ENCODE assay signal across 21 cellular contexts in the genomic region with DNA sequence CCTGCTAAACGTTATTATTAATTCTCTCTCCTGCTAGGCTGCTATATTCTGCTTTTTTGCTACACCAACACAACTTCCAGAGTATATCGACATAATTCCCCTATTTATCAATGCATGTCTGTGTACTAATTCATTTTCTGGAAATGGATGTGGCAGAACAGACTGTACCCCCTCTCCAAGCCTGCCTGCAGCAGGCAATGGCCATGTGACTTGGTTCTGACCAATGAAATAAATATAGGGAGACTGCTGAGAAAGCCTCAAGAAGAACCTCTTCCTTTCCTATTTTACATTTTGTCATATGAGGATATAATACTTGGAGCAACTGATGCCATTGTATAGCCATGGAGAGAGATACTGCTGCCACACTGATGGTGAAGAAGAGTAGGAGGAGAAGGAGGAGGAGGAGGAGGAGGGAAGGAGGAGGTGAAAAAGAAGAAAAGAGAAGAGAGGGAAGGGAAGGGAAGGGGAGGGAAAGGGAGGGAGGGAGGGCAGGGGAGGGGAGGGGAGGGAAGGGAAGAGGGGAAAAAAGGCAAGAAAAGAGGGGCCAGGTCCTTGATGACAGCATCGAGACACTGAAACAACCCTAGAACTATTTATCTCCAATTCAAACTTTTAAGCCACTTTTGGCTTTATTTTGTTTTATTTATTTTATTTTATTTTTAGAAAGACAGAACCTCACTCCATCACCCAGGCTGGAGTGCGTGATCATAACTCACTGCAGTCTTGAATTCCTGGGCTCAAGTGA. TPM values are rescaled to one million over a fixed set of nuclear protein-coding genes. Genes with fewer than 3 reads are reported as not detected.
"Had no signal": no experiment of that assay in that cellular context is flagged by ENCODE, and none has a peak within 500 bp of the region (broad histone marks: within the 10 kb centered on the region; RNA-seq: fewer than 3 reads in every experiment).

No MANE protein-coding gene starts in this region.

- H3K36me3 ChIP-seq: gastrocnemius medialis, right atrium auricular region, suprapubic skin, thyroid gland, upper lobe of left lung, uterus had no signal

- H3K9me3 Mint-ChIP-seq: natural killer cell; neural crest cell; stimulated activated effector memory CD8-positive, alpha-beta T cell treated with anti-CD3 and anti-CD28 coated beads, Interleukin-12 subunit alpha, Interleukin-12 subunit beta, amount 100 ng/mL, for 72 hours had no signal

- H3K4me1 Mint-ChIP-seq: neural crest cell; stimulated activated effector memory CD8-positive, alpha-beta T cell treated with anti-CD3 and anti-CD28 coated beads, Interleukin-12 subunit alpha, Interleukin-12 subunit beta, amount 100 ng/mL, for 72 hours had no signal

- ATAC-seq: gastrocnemius medialis; left lobe of liver; natural killer cell; stimulated activated effector memory CD8-positive, alpha-beta T cell treated with anti-CD3 and anti-CD28 coated beads, Interleukin-12 subunit alpha, Interleukin-12 subunit beta, amount 100 ng/mL, for 72 hours; stimulated activated naive CD8-positive, alpha-beta T cell treated with anti-CD3 and anti-CD28 coated beads, Interleukin-15, Interleukin-2, amounts not matched to agents 100 U/mL and 50 U/mL, for 24 hours had no signal

- H3K27me3 ChIP-seq: gastrocnemius medialis, right atrium auricular region, suprapubic skin, thyroid gland, upper lobe of left lung, uterus had no signal

- H3K4me1 ChIP-seq: gastrocnemius medialis, right atrium auricular region, suprapubic skin, thyroid gland, upper lobe of left lung had no signal

- H3K36me3 Mint-ChIP-seq: natural killer cell; stimulated activated effector memory CD8-positive, alpha-beta T cell treated with anti-CD3 and anti-CD28 coated beads, Interleukin-12 subunit alpha, Interleukin-12 subunit beta, amount 100 ng/mL, for 72 hours had no signal

- H3K27ac ChIP-seq: coronary artery, gastrocnemius medialis, right atrium auricular region, suprapubic skin, thyroid gland, upper lobe of left lung, uterus had no signal

- H3K4me3 ChIP-seq: coronary artery, gastrocnemius medialis, right atrium auricular region, smooth muscle cell, suprapubic skin, thyroid gland, upper lobe of left lung, uterus had no signal

- H3K4me3 Mint-ChIP-seq: natural killer cell; neural crest cell; stimulated activated effector memory CD8-positive, alpha-beta T cell treated with anti-CD3 and anti-CD28 coated beads, Interleukin-12 subunit alpha, Interleukin-12 subunit beta, amount 100 ng/mL, for 72 hours had no signal

- H3K9me3 ChIP-seq: gastrocnemius medialis, right atrium auricular region, suprapubic skin, thyroid gland, upper lobe of left lung, uterus had no signal

- H3K4me2 ChIP-seq: smooth muscle cell had no signal

- H3K27ac Mint-ChIP-seq: natural killer cell; stimulated activated effector memory CD8-positive, alpha-beta T cell treated with anti-CD3 and anti-CD28 coated beads, Interleukin-12 subunit alpha, Interleukin-12 subunit beta, amount 100 ng/mL, for 72 hours had no signal

- DNase-seq: effector CD4-positive, alpha-beta T cell; gastrocnemius medialis; glutamatergic neuron; islet precursor cell; mammary epithelial cell; natural killer cell; stimulated activated CD4-positive, alpha-beta T cell treated with anti-CD3 and anti-CD28 coated beads, Interleukin-4, amount 100 ng/mL, for 1 hour; stimulated activated CD8-positive, alpha-beta memory T cell treated with anti-CD3 and anti-CD28 coated beads, Interleukin-4, amount 100 ng/mL, for 48 hours; stimulated activated naive CD8-positive, alpha-beta T cell treated with anti-CD3 and anti-CD28 coated beads, Interleukin-15, Interleukin-2, amounts not matched to agents 100 U/mL and 50 U/mL, for 24 hours; thyroid gland; upper lobe of left lung; uterus had no signal

RNA-seq across cellular contexts. Expression of a gene that starts 57.0 kb away (rescaled TPM):
- total RNA-seq: dermis microvascular lymphatic vessel endothelial cell, myocyte, natural killer cell had no signal
